8 cellular contexts compared by ENCODE assay signal in genomic region chr11:134139873-134140331, GRCh38.
DNase-seq lines count a peak whose midpoint lies in the region; ATAC-seq and TF ChIP-seq lines count a peak whose summit lies in the region.

No MANE protein-coding gene starts in this region.

- DNase-seq in CD1c-positive myeloid dendritic cell (ENCODE audit: extremely low spot score) (peak; percentile 45), LNCaP clone FGC (ENCODE audit: low read depth) (peak; percentile 58), SJCRH30 (peak; percentile 55 to 83), body of pancreas (peak; percentile 64 to 74 (median 66)), iPS DF 4.7 (ENCODE audit: extremely low read depth, low spot score) (peak; percentile 76), sciatic nerve (ENCODE audit: low spot score) (peak; percentile 74)

- intact Hi-C loops in body of pancreas (cut with DNase I) = loop anchor here (5.0 to 10.0 kb wide), 2 partner anchors 85 to 208 kb away; no protein-coding TSS in a partner anchor
- intact Hi-C loops in sciatic nerve (cut with DNase I) = loop anchor here (2.0 to 10.0 kb wide), 2 partner anchors 89 to 215 kb away; no protein-coding TSS in a partner anchor

- H3K36me3 ChIP-seq in SJCRH30 (peaks cover 37% of the 10 kb centered on the region), body of pancreas (replicated peaks in 1 of 2; ENCODE audit: insufficient read depth in 1 of 2, low read depth in 2 of 2) (no peaks in the 10 kb centered on the region)

- no peaks in the 10 kb centered on the region for H3K4me1 ChIP-seq in SJCRH30
- H3K4me1 ChIP-seq in body of pancreas = no peaks in the 10 kb centered on the region

- no peak overlapping the region for H3K4me3 ChIP-seq in LNCaP clone FGC (ENCODE audit: low read depth, low read length)
- no peak overlapping the region for H3K4me3 ChIP-seq in SJCRH30
- no peak overlapping the region for H3K4me3 ChIP-seq in body of pancreas

- no peaks in the 10 kb centered on the region for H3K27me3 ChIP-seq in SJCRH30
- no peaks in the 10 kb centered on the region for H3K27me3 ChIP-seq in body of pancreas

- no peak for TF ChIP-seq POLR2A in body of pancreas (IDR thresholded peaks at IDR 0.05)

- 31 to 39% methylated on average over 10 of the region's 10 CpGs for WGBS in body of pancreas, 2 donors

- TF ChIP-seq CTCF in LNCaP clone FGC (IDR thresholded peaks at IDR 0.05; ENCODE audit: control insufficient read depth, extremely low read depth, insufficient read depth) (peak; percentile 95), body of pancreas (IDR thresholded peaks at IDR 0.05) (peak; percentile 68 to 88 (median 80))

- ATAC-seq in GM18907 (IDR thresholded peaks at IDR 0.05; ENCODE audit: unreplicated experiment) (peak; percentile 61), body of pancreas (peak; percentile 78), sciatic nerve (peak; percentile 91), HG02623 (IDR thresholded peaks at IDR 0.05; ENCODE audit: unreplicated experiment) (no peak)

- H3K27ac ChIP-seq in SJCRH30 (no peak overlapping the region), body of pancreas (no peak overlapping the region)

- H3K9me3 ChIP-seq in SJCRH30 (replicated peaks) (no peaks in the 10 kb centered on the region), body of pancreas (no peaks in the 10 kb centered on the region)
